ENCODE assay signal across 10 cellular contexts in genomic region chr10:83603708-83604107, GRCh38.
DNase-seq lines count a peak whose midpoint lies in the region; ATAC-seq, FAIRE-seq and TF ChIP-seq lines count a peak whose summit lies in the region.
"Had no signal": no experiment of that assay in that cellular context is flagged by ENCODE, and none has a peak within 500 bp of the region (broad histone marks: within the 10 kb centered on the region; RNA-seq: fewer than 3 reads in every experiment).

No MANE protein-coding gene starts in this region.

- H3K9me3 Mint-ChIP-seq in activated T-helper 1 cell treated with anti-CD3 and anti-CD28 coated beads, Interleukin-12 subunit alpha, Interleukin-12 subunit beta, Interleukin-2, Interleukin-4 antibody, amounts not matched to agents 30 ng/mL and 10 ng/mL and 1 ng/mL, durations not matched to agents 14 hours and 24 hours and 36 hours, result no peaks in the 10 kb centered on the region

- intact Hi-C loops in activated T-helper 1 cell treated with anti-CD3 and anti-CD28 coated beads, Interleukin-12 subunit alpha, Interleukin-12 subunit beta, Interleukin-2, Interleukin-4 antibody, amounts not matched to agents 30 ng/mL and 10 ng/mL and 1 ng/mL, durations not matched to agents 14 hours and 24 hours and 36 hours (cut with micrococcal nuclease), result no loop called here

- H3K4me3 Mint-ChIP-seq in activated T-helper 1 cell treated with anti-CD3 and anti-CD28 coated beads, Interleukin-12 subunit alpha, Interleukin-12 subunit beta, Interleukin-2, Interleukin-4 antibody, amounts not matched to agents 30 ng/mL and 10 ng/mL and 1 ng/mL, durations not matched to agents 14 hours and 24 hours and 36 hours, result no peak overlapping the region

- no peaks in the 10 kb centered on the region for H3K36me3 Mint-ChIP-seq in activated T-helper 1 cell treated with anti-CD3 and anti-CD28 coated beads, Interleukin-12 subunit alpha, Interleukin-12 subunit beta, Interleukin-2, Interleukin-4 antibody, amounts not matched to agents 30 ng/mL and 10 ng/mL and 1 ng/mL, durations not matched to agents 14 hours and 24 hours and 36 hours (ENCODE audit: low read depth)

- ATAC-seq in GM19395 (IDR thresholded peaks at IDR 0.05; ENCODE audit: unreplicated experiment), result peak; percentile 99
- ATAC-seq in HG03045 (IDR thresholded peaks at IDR 0.05; ENCODE audit: unreplicated experiment), result peak; percentile 94

- DNase-seq in GM12891 (ENCODE audit: insufficient read length, low spot score) (peak; percentile 4), urothelium cell line (ENCODE audit: low spot score) (no peak), NCI-H2029 (lab: John Stamatoyannopoulos, UW) (no peak), AG08395 (ENCODE audit: low spot score) (no peak), NCI-H2196 treated with DMSO at 0.1 percent for 48 hours (lab: John Stamatoyannopoulos, UW; ENCODE audit: unreplicated experiment) (no peak)
- peak; percentile 1 for DNase-seq in activated T-helper 1 cell treated with anti-CD3 and anti-CD28 coated beads, Interleukin-12 subunit alpha, Interleukin-12 subunit beta, Interleukin-2, Interleukin-4 antibody, amounts not matched to agents 30 ng/mL and 10 ng/mL and 1 ng/mL, durations not matched to agents 14 hours and 24 hours and 36 hours (ENCODE audit: low spot score)
- DNase-seq: DMS79 treated with DMSO at 0.1 percent for 48 hours, head of caudate nucleus had no signal

- FAIRE-seq in GM12891 (lab: Jason Lieb, UNC) (peak; percentile 80), urothelium cell line (lab: Jason Lieb, UNC) (no peak)

- H3K27ac Mint-ChIP-seq in activated T-helper 1 cell treated with anti-CD3 and anti-CD28 coated beads, Interleukin-12 subunit alpha, Interleukin-12 subunit beta, Interleukin-2, Interleukin-4 antibody, amounts not matched to agents 30 ng/mL and 10 ng/mL and 1 ng/mL, durations not matched to agents 14 hours and 24 hours and 36 hours, result no peak overlapping the region

- TF ChIP-seq POLR2A in GM12891 (IDR thresholded peaks at IDR 0.05; ENCODE audit: low read depth, low read length), result no peak

- H3K27me3 Mint-ChIP-seq in activated T-helper 1 cell treated with anti-CD3 and anti-CD28 coated beads, Interleukin-12 subunit alpha, Interleukin-12 subunit beta, Interleukin-2, Interleukin-4 antibody, amounts not matched to agents 30 ng/mL and 10 ng/mL and 1 ng/mL, durations not matched to agents 14 hours and 24 hours and 36 hours (ENCODE audit: insufficient read depth), result no peaks in the 10 kb centered on the region

- no peaks in the 10 kb centered on the region for H3K4me1 Mint-ChIP-seq in activated T-helper 1 cell treated with anti-CD3 and anti-CD28 coated beads, Interleukin-12 subunit alpha, Interleukin-12 subunit beta, Interleukin-2, Interleukin-4 antibody, amounts not matched to agents 30 ng/mL and 10 ng/mL and 1 ng/mL, durations not matched to agents 14 hours and 24 hours and 36 hours (ENCODE audit: low read depth)

TF ChIP-seq in GM12891, 5 proteins besides CTCF, POLR2A, EP300 and RAD21:
- no peak for TF ChIP-seq POLR2AphosphoS5 (IDR thresholded peaks at IDR 0.05; ENCODE audit: low read depth, low read length)
- no peak for TF ChIP-seq TAF1 (IDR thresholded peaks at IDR 0.05; ENCODE audit: low read depth, low read length)
- no peak for TF ChIP-seq PAX5 (IDR thresholded peaks at IDR 0.05; ENCODE audit: insufficient read depth, low read length, severe bottlenecking)
- TF ChIP-seq SPI1 (IDR thresholded peaks at IDR 0.05; ENCODE audit: low read depth, low read length), result no peak; the same call in 1 of the 2 replicates
- no peak for TF ChIP-seq POU2F2 (IDR thresholded peaks at IDR 0.05; ENCODE audit: low read depth, low read length)
TF ChIP-seq in GM12891: peak in this region for 0.

Comparison
In these comparisons a context has a peak if more than half of its experiments do, and no peak if none do; other contexts are left out.
1. DNase-seq: peak in GM12891 (single experiment) and activated T-helper 1 cell treated with anti-CD3 and anti-CD28 coated beads, Interleukin-12 subunit alpha, Interleukin-12 subunit beta, Interleukin-2, Interleukin-4 antibody, amounts not matched to agents 30 ng/mL and 10 ng/mL and 1 ng/mL, durations not matched to agents 14 hours and 24 hours and 36 hours (single experiment); none in urothelium cell line (single experiment), NCI-H2029 (single experiment), AG08395 (single experiment) and NCI-H2196 treated with DMSO at 0.1 percent for 48 hours (single experiment).